22 cellular contexts compared by ENCODE assay signal in the genomic region with DNA sequence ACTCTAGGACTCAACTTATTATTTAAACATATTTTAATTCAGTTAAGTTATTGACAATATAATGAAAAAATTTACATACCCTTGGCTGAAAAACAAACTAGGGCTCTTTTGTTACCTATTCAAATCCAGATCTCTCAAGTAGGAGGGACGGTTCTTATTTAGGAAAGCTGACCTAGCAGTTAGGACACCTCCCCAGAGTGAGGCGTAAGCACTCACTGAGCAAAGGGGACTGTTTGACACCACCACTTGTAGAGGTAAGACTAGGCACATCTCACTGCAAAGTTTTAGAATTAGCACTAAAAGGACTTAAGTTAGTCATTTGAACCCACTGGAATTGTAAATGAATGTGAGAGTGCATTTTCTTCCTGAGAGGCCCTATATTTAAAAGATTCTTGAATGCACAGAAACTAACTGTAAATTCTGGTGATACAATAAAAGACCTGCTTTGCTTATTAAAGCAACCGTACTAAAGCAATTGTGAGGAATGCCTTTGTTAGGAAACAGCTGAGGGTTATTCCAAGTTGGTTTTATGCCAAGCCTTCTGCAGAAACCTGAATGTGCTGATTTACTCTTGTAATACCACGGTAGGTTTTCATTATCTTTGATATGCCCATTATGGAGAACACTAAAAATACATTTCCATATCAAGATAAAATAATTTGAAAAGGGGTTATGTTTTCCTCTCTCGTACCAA. TPM values are rescaled to one million over a fixed set of nuclear protein-coding genes. Genes with fewer than 3 reads are reported as not detected.
DNase-seq lines count a peak whose midpoint lies in the region; TF ChIP-seq lines count a peak whose summit lies in the region.
"Had no signal": no experiment of that assay in that cellular context is flagged by ENCODE, and none has a peak within 500 bp of the region (broad histone marks: within the 10 kb centered on the region; RNA-seq: fewer than 3 reads in every experiment).

No MANE protein-coding gene starts in this region.

- H4K20me1 ChIP-seq in SK-N-SH (ENCODE audit: insufficient read depth) = no peaks in the 10 kb centered on the region

- H3K9ac ChIP-seq in SK-N-SH = no peak overlapping the region

- H3K27me3 ChIP-seq in SK-N-SH (ENCODE audit: insufficient read depth) = no peaks in the 10 kb centered on the region
- H3K27me3 ChIP-seq: body of pancreas, colonic mucosa, heart left ventricle, Peyer's patch, SJSA1, testis had no signal

- TF ChIP-seq CTCF in fibroblast of pulmonary artery (IDR thresholded peaks at IDR 0.05; ENCODE audit: low read length, missing control alignments) (no peak), SK-N-SH (IDR thresholded peaks at IDR 0.05) (no peak)

- H3K4me3 ChIP-seq in fibroblast of pulmonary artery (replicated peaks; ENCODE audit: low read depth, low read length) = no peak overlapping the region
- H3K4me3 ChIP-seq in skeletal muscle cell (ENCODE audit: low read depth, low read length) = no peak overlapping the region
- no peak overlapping the region for H3K4me3 ChIP-seq in SK-N-SH (ENCODE audit: low read depth in 2 of 2, low read length in 1 of 2)
- H3K4me3 ChIP-seq: body of pancreas, colonic mucosa, heart left ventricle, Peyer's patch, SJSA1, testis had no signal

- no peak overlapping the region for H2AFZ ChIP-seq in SK-N-SH (ENCODE audit: low read depth)

- H3F3A ChIP-seq in SK-N-SH (replicated peaks; ENCODE audit: insufficient read depth) = no peaks in the 10 kb centered on the region

- POLR2A ChIA-PET in SK-N-SH (lab: Yijun Ruan, JAX) = no interaction called here

- no peak overlapping the region for H3K4me2 ChIP-seq in SK-N-SH

- H3K9me3 ChIP-seq in SK-N-SH = no peaks in the 10 kb centered on the region
- H3K9me3 ChIP-seq: body of pancreas, colonic mucosa, heart left ventricle, Peyer's patch, SJSA1, testis had no signal

- CTCF ChIA-PET in SK-N-SH (lab: Yijun Ruan, JAX) = no interaction called here

- no peak for TF ChIP-seq RAD21 in SK-N-SH (IDR thresholded peaks at IDR 0.05; ENCODE audit: low read length)

- no peak overlapping the region for H3K27ac ChIP-seq in SK-N-SH (ENCODE audit: low read depth in 2 of 2, low read length in 1 of 2)
- H3K27ac ChIP-seq: body of pancreas, colonic mucosa, heart left ventricle, Peyer's patch, SJSA1, testis, WERI-Rb-1 had no signal

- no peaks in the 10 kb centered on the region for H3K9me2 ChIP-seq in SK-N-SH

- WGBS in SK-N-SH (ENCODE audit: low lambda C conversion rate) = 78% methylated on average over 5 of the region's 5 CpGs

- H3K79me2 ChIP-seq in SK-N-SH (ENCODE audit: insufficient read depth) = no peaks in the 10 kb centered on the region

- no peak for TF ChIP-seq EP300 in SK-N-SH (IDR thresholded peaks at IDR 0.05; ENCODE audit: borderline replicate concordance in 1 of 2, low read depth in 1 of 2, low read length in 1 of 2)

- peaks cover 0 to 6% of the 10 kb centered on the region in 2 experiments; a peak in 2 of 4 replicates for H3K4me1 ChIP-seq in SK-N-SH (ENCODE audit: control insufficient read depth in 1 of 2, insufficient read depth in 2 of 2, low read depth in 1 of 2, low read length in 1 of 2)
- H3K4me1 ChIP-seq: body of pancreas, colonic mucosa, Peyer's patch, SJSA1, testis had no signal

- no peaks in the 10 kb centered on the region for H3K36me3 ChIP-seq in SK-N-SH (replicated peaks in 1 of 2; ENCODE audit: control insufficient read depth in 1 of 2, insufficient read depth in 2 of 2, low read length in 1 of 2)
- H3K36me3 ChIP-seq: colonic mucosa, Peyer's patch, SJSA1, WERI-Rb-1 had no signal

- DNase-seq in NCI-H1105 (lab: John Stamatoyannopoulos, UW) (peak; percentile 18), astrocyte of the hippocampus (ENCODE audit: low read depth, low spot score) (peak; percentile 35), fibroblast of pulmonary artery (ENCODE audit: low read depth) (peak; percentile 21), skeletal muscle cell (ENCODE audit: low read depth) (peak; percentile 15), SK-N-SH (no peak), NCI-H748 (lab: John Stamatoyannopoulos, UW; ENCODE audit: unreplicated experiment) (no peak), RPMI8226 (no peak)
- DNase-seq: activated naive CD8-positive, alpha-beta T cell treated with anti-CD3 and anti-CD28 coated beads for 36 hours; body of pancreas; CD4-positive, CD25-positive, alpha-beta regulatory T cell; colonic mucosa; heart left ventricle; Kasumi-1; NCI-H2029; NCI-H510A; nephron progenitor cell; Peyer's patch; stimulated activated CD4-positive, alpha-beta T cell treated with anti-CD3 and anti-CD28 coated beads, Interleukin-2, amount 100 ng/mL, for 24 hours; T-helper 17 cell; testis; WERI-Rb-1 had no signal

TF ChIP-seq in SK-N-SH, 30 proteins besides CTCF, POLR2A, EP300 and RAD21:
- TF ChIP-seq ELF1 (IDR thresholded peaks at IDR 0.05) (no peak), RFX5 (IDR thresholded peaks at IDR 0.05; ENCODE audit: low read length) (no peak), RCOR1 (IDR thresholded peaks at IDR 0.05; ENCODE audit: low read length) (no peak), POLR2AphosphoS5 (IDR thresholded peaks at IDR 0.05; ENCODE audit: low read depth, low read length) (no peak), FOXM1 (IDR thresholded peaks at IDR 0.05; ENCODE audit: low read depth) (no peak), FOXJ3 (CRISPR knock-in tag; IDR thresholded peaks at IDR 0.05) (no peak), MAX (IDR thresholded peaks at IDR 0.05; ENCODE audit: low read depth) (no peak), GABPA (IDR thresholded peaks at IDR 0.05; ENCODE audit: low read depth) (no peak), USF1 (IDR thresholded peaks at IDR 0.05; ENCODE audit: borderline replicate concordance, low read depth) (no peak), FOSL2 (IDR thresholded peaks at IDR 0.05; ENCODE audit: borderline replicate concordance, low read depth) (no peak), NFIC (IDR thresholded peaks at IDR 0.05; ENCODE audit: borderline replicate concordance) (no peak), TAF1 (IDR thresholded peaks at IDR 0.05; ENCODE audit: borderline replicate concordance, low read depth, low read length) (no peak), RXRA (IDR thresholded peaks at IDR 0.05; ENCODE audit: borderline replicate concordance, low read depth) (no peak), SIN3A (IDR thresholded peaks at IDR 0.05; ENCODE audit: borderline replicate concordance, low read depth, low read length) (no peak)
- TF ChIP-seq, protein P1, sequence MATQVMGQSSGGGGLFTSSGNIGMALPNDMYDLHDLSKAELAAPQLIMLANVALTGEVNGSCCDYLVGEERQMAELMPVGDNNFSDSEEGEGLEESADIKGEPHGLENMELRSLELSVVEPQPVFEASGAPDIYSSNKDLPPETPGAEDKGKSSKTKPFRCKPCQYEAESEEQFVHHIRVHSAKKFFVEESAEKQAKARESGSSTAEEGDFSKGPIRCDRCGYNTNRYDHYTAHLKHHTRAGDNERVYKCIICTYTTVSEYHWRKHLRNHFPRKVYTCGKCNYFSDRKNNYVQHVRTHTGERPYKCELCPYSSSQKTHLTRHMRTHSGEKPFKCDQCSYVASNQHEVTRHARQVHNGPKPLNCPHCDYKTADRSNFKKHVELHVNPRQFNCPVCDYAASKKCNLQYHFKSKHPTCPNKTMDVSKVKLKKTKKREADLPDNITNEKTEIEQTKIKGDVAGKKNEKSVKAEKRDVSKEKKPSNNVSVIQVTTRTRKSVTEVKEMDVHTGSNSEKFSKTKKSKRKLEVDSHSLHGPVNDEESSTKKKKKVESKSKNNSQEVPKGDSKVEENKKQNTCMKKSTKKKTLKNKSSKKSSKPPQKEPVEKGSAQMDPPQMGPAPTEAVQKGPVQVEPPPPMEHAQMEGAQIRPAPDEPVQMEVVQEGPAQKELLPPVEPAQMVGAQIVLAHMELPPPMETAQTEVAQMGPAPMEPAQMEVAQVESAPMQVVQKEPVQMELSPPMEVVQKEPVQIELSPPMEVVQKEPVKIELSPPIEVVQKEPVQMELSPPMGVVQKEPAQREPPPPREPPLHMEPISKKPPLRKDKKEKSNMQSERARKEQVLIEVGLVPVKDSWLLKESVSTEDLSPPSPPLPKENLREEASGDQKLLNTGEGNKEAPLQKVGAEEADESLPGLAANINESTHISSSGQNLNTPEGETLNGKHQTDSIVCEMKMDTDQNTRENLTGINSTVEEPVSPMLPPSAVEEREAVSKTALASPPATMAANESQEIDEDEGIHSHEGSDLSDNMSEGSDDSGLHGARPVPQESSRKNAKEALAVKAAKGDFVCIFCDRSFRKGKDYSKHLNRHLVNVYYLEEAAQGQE (IDR thresholded peaks at IDR 0.05; ENCODE audit: low read depth, low read length) = no peak
- TF ChIP-seq, protein P2, sequence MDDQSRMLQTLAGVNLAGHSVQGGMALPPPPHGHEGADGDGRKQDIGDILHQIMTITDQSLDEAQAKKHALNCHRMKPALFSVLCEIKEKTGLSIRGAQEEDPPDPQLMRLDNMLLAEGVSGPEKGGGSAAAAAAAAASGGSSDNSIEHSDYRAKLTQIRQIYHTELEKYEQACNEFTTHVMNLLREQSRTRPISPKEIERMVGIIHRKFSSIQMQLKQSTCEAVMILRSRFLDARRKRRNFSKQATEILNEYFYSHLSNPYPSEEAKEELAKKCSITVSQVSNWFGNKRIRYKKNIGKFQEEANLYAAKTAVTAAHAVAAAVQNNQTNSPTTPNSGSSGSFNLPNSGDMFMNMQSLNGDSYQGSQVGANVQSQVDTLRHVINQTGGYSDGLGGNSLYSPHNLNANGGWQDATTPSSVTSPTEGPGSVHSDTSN (IDR thresholded peaks at IDR 0.05) = no peak
- TF ChIP-seq, protein P3, sequence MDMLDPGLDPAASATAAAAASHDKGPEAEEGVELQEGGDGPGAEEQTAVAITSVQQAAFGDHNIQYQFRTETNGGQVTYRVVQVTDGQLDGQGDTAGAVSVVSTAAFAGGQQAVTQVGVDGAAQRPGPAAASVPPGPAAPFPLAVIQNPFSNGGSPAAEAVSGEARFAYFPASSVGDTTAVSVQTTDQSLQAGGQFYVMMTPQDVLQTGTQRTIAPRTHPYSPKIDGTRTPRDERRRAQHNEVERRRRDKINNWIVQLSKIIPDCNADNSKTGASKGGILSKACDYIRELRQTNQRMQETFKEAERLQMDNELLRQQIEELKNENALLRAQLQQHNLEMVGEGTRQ (IDR thresholded peaks at IDR 0.05; ENCODE audit: borderline replicate concordance, low read depth, low read length) = no peak

RNA-seq across cellular contexts. Expression of gene HACD4, which starts 16.2 kb away (rescaled TPM):
- under 0.01 TPM in 1 of 2 replicates, not detected in the other for polyA plus RNA-seq in SK-N-SH (2012; rRNA removed)
- polyA plus RNA-seq in SK-N-SH (2012; cell fraction: cytosol; rRNA removed) = 0.01 TPM in 2 replicates
- polyA plus RNA-seq in SK-N-SH (2012; cell fraction: nucleus; rRNA removed) = 0.02 TPM in 1 of 2 replicates, not detected in the other

Comparison
In these comparisons a context has a peak if more than half of its experiments do, and no peak if none do; other contexts are left out.
1. DNase-seq: peak in NCI-H1105 (single experiment), astrocyte of the hippocampus (single experiment), fibroblast of pulmonary artery (single experiment) and skeletal muscle cell (single experiment); none in SK-N-SH (single experiment), NCI-H748 (single experiment) and RPMI8226 (single experiment).